Comparison of ENCODE assay signal across 19 cellular contexts in genomic region chr22:42357634-42358296, GRCh38.
DNase-seq lines count a peak whose midpoint lies in the region; ATAC-seq and TF ChIP-seq lines count a peak whose summit lies in the region.
"Had no signal": no experiment of that assay in that cellular context is flagged by ENCODE, and none has a peak within 500 bp of the region (broad histone marks: within the 10 kb centered on the region; RNA-seq: fewer than 3 reads in every experiment).

No MANE protein-coding gene starts in this region.

- no peak overlapping the region for H4K5ac ChIP-seq in mesendoderm (ENCODE audit: low read length)

- H3K4ac ChIP-seq in mesendoderm (ENCODE audit: low read depth, low read length), result no peak overlapping the region

- H3K79me2 ChIP-seq in mesendoderm (ENCODE audit: control insufficient read depth, insufficient read depth, low read length), result no peaks in the 10 kb centered on the region
- H3K79me2 ChIP-seq: hepatocyte, parathyroid adenoma had no signal

- TF ChIP-seq CTCF in RWPE2 (IDR thresholded peaks at IDR 0.05; ENCODE audit: poor library complexity, severe bottlenecking) (no peak), esophagus squamous epithelium (IDR thresholded peaks at IDR 0.05) (no peak), glutamatergic neuron (IDR thresholded peaks at IDR 0.05; ENCODE audit: partially characterized antibody, unreplicated experiment) (no peak), GM13976 (IDR thresholded peaks at IDR 0.05; ENCODE audit: borderline replicate concordance, control extremely low read depth, extremely low read depth, insufficient read depth, missing control alignments) (no peak)

- no peak overlapping the region for H2BK5ac ChIP-seq in mesendoderm (ENCODE audit: low read length)

- H3K27me3 ChIP-seq in BLaER1, result no peaks in the 10 kb centered on the region
- no peaks in the 10 kb centered on the region for H3K27me3 ChIP-seq in RWPE2 (ENCODE audit: insufficient read depth, poor library complexity, severe bottlenecking)
- H3K27me3 ChIP-seq in esophagus squamous epithelium, result no peaks in the 10 kb centered on the region
- H3K27me3 ChIP-seq in mesendoderm (ENCODE audit: insufficient read depth, low read length, poor library complexity), result no peaks in the 10 kb centered on the region
- H3K27me3 ChIP-seq: hepatocyte, SJCRH30 had no signal

- intact Hi-C loops in esophagus squamous epithelium (cut with DNase I), result no loop called here

- 0 out of 2 replicates have a peak overlapping the region, but pooled peaks have one; percentile 30 for H3K27ac ChIP-seq in BLaER1
- no peak overlapping the region for H3K27ac ChIP-seq in RWPE2 (ENCODE audit: poor library complexity, severe bottlenecking)
- peak overlapping the region; percentile 31 to 83 (median 72) for H3K27ac ChIP-seq in esophagus squamous epithelium
- no peak overlapping the region for H3K27ac ChIP-seq in mesendoderm (ENCODE audit: low read depth, low read length)
- H3K27ac ChIP-seq: hepatocyte, parathyroid adenoma, SJCRH30 had no signal

- H2BK15ac ChIP-seq in mesendoderm (replicated peaks; ENCODE audit: low read depth), result no peak overlapping the region

- H3K27me3 Mint-ChIP-seq in glutamatergic neuron (ENCODE audit: unreplicated experiment), result peaks cover 23% of the 10 kb centered on the region
- peaks cover 10% of the 10 kb centered on the region for H3K27me3 Mint-ChIP-seq in activated T-helper 17 cell treated with anti-CD3 and anti-CD28 coated beads, Interleukin-2, amount 50 U/mL, for 72 hours

- WGBS in esophagus squamous epithelium, 2 donors, result 13 to 45% methylated on average over 4 to 5 of the region's 8 CpGs
- no CpG with 5 or more reads among the region's 8 CpGs for WGBS in mesendoderm (ENCODE audit: extremely low coverage, insufficient coverage, low lambda C conversion rate)

- peak overlapping the region; percentile 73 for H3K4me2 ChIP-seq in BLaER1
- no peak overlapping the region for H3K4me2 ChIP-seq in mesendoderm (ENCODE audit: low read length)
- H3K4me2 ChIP-seq: hepatocyte had no signal

- H4K20me1 ChIP-seq in BLaER1, result no peaks in the 10 kb centered on the region

- H3K4me3 ChIP-seq in BLaER1 (no peak overlapping the region), RWPE2 (ENCODE audit: severe bottlenecking) (no peak overlapping the region), esophagus squamous epithelium (no peak overlapping the region), mesendoderm (ENCODE audit: low read length) (no peak overlapping the region)
- H3K4me3 ChIP-seq: hepatocyte, SJCRH30 had no signal

- H3K18ac ChIP-seq in mesendoderm (ENCODE audit: low read length), result no peak overlapping the region

- H3K36me3 Mint-ChIP-seq in glutamatergic neuron (ENCODE audit: unreplicated experiment), result peaks cover 6% of the 10 kb centered on the region
- no peaks in the 10 kb centered on the region for H3K36me3 Mint-ChIP-seq in activated T-helper 17 cell treated with anti-CD3 and anti-CD28 coated beads, Interleukin-2, amount 50 U/mL, for 72 hours (ENCODE audit: low read depth)
- H3K36me3 Mint-ChIP-seq: CD8-positive, alpha-beta memory T cell had no signal

- H3K9ac ChIP-seq in BLaER1 (0 out of 2 replicates have a peak overlapping the region, but pooled peaks have one; percentile 24), mesendoderm (ENCODE audit: low read length) (no peak overlapping the region)
- H3K9ac ChIP-seq: parathyroid adenoma had no signal

- H3K9me3 Mint-ChIP-seq in glutamatergic neuron (ENCODE audit: unreplicated experiment), result peaks cover 14% of the 10 kb centered on the region
- no peaks in the 10 kb centered on the region for H3K9me3 Mint-ChIP-seq in activated T-helper 17 cell treated with anti-CD3 and anti-CD28 coated beads, Interleukin-2, amount 50 U/mL, for 72 hours

- H3K23ac ChIP-seq in mesendoderm (ENCODE audit: low read length), result no peak overlapping the region

- H3K36me3 ChIP-seq in BLaER1, result no peaks in the 10 kb centered on the region
- H3K36me3 ChIP-seq in RWPE2 (ENCODE audit: low read depth), result no peaks in the 10 kb centered on the region
- H3K36me3 ChIP-seq in esophagus squamous epithelium, result no peaks in the 10 kb centered on the region
- no peaks in the 10 kb centered on the region for H3K36me3 ChIP-seq in mesendoderm (ENCODE audit: control insufficient read depth, insufficient read depth, low read length)
- H3K36me3 ChIP-seq: SJCRH30 had no signal

- H3K4me1 Mint-ChIP-seq in glutamatergic neuron (ENCODE audit: low read depth, unreplicated experiment), result peaks cover 41% of the 10 kb centered on the region
- no peaks in the 10 kb centered on the region for H3K4me1 Mint-ChIP-seq in activated T-helper 17 cell treated with anti-CD3 and anti-CD28 coated beads, Interleukin-2, amount 50 U/mL, for 72 hours
- H3K4me1 Mint-ChIP-seq: CD8-positive, alpha-beta memory T cell had no signal

- TF ChIP-seq POLR2A in esophagus squamous epithelium (IDR thresholded peaks at IDR 0.05), result no peak

- peak overlapping the region; percentile 5 for H2AK5ac ChIP-seq in mesendoderm (ENCODE audit: low read length)

- in situ Hi-C loops in GM13976 (cut with MboI; ENCODE audit: low sequenced_read_pairs, unreplicated experiment), result no loop called here

- H3K27ac Mint-ChIP-seq in glutamatergic neuron (ENCODE audit: unreplicated experiment), result no peak overlapping the region
- H3K27ac Mint-ChIP-seq in activated T-helper 17 cell treated with anti-CD3 and anti-CD28 coated beads, Interleukin-2, amount 50 U/mL, for 72 hours, result no peak overlapping the region

- no peak overlapping the region for H2BK120ac ChIP-seq in mesendoderm (ENCODE audit: low read depth, low read length)

- peaks cover 67% of the 10 kb centered on the region for H3K4me1 ChIP-seq in BLaER1
- H3K4me1 ChIP-seq in RWPE2 (ENCODE audit: insufficient read depth, poor library complexity, severe bottlenecking), result no peaks in the 10 kb centered on the region
- H3K4me1 ChIP-seq in esophagus squamous epithelium, result peaks cover 7 to 60% (median 16%) of the 10 kb centered on the region in 3 donors
- peaks cover 2% of the 10 kb centered on the region for H3K4me1 ChIP-seq in mesendoderm (ENCODE audit: control insufficient read depth, low read depth, low read length)
- H3K4me1 ChIP-seq: parathyroid adenoma, SJCRH30 had no signal

- H3K79me1 ChIP-seq in mesendoderm (ENCODE audit: low read length), result no peaks in the 10 kb centered on the region

- no peak overlapping the region for H3K4me3 Mint-ChIP-seq in glutamatergic neuron (ENCODE audit: unreplicated experiment)
- H3K4me3 Mint-ChIP-seq in activated T-helper 17 cell treated with anti-CD3 and anti-CD28 coated beads, Interleukin-2, amount 50 U/mL, for 72 hours, result no peak overlapping the region
- H3K4me3 Mint-ChIP-seq: CD8-positive, alpha-beta memory T cell had no signal

- DNase-seq in RWPE2 (ENCODE audit: low spot score) (no peak), esophagus squamous epithelium (lab: John Stamatoyannopoulos, UW) (no peak), mesendoderm (no peak), glutamatergic neuron (no peak), GM13976 (ENCODE audit: low spot score) (no peak), retina (no peak)
- DNase-seq: activated effector memory CD4-positive, alpha-beta T cell treated with anti-CD3 and anti-CD28 coated beads, Interleukin-2, amount 50 U/mL, for 16 hours; anterior cingulate cortex; CD8-positive, alpha-beta memory T cell; cortex of kidney; Kasumi-1; NCI-H1436; NK-92 treated with Interleukin-12 subunit alpha and Interleukin-12 subunit beta, amount 100 ng/mL, for 24 hours; SJCRH30; stimulated activated naive CD4-positive, alpha-beta T cell had no signal

- H4K8ac ChIP-seq in mesendoderm (ENCODE audit: low read depth, low read length), result no peak overlapping the region

- H3K9me3 ChIP-seq in BLaER1 (no peaks in the 10 kb centered on the region), RWPE2 (ENCODE audit: severe bottlenecking) (no peaks in the 10 kb centered on the region), esophagus squamous epithelium (no peaks in the 10 kb centered on the region)
- H3K9me3 ChIP-seq: SJCRH30 had no signal

- no peak overlapping the region for H3K56ac ChIP-seq in mesendoderm (ENCODE audit: low read length)

- ATAC-seq in RWPE2 (ENCODE audit: low read depth), result peak; percentile 66
- ATAC-seq in activated T-helper 17 cell treated with anti-CD3 and anti-CD28 coated beads, Interleukin-2, amount 50 U/mL, for 72 hours (replicated peaks), result no peak

Comparison
In these comparisons a context has a peak if more than half of its experiments do, and no peak if none do; other contexts are left out.
1. H3K27ac ChIP-seq: peak in BLaER1 (single experiment) and esophagus squamous epithelium (4 of 4); none in RWPE2 (single experiment) and mesendoderm (single experiment).